Comparison of ENCODE assay signal across 17 cellular contexts in the genomic region with DNA sequence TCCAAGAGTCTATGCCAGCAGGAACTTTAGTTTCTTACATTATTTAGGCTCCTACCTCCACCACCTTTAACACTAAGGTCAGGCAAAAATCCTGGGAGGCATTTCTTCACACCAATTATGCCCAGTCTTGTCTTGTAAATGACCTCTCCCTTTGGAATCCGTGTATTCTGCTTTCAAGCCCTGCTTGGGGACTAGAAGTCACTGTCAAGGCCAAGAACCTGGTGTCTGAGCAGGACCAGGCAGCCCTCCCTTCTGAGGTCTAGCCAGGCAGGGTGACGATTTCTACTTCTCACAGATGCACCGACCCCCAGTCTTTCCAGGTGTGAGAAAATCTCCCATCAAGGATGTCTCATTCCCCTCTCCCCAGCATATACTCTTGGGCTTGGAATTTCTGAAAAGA.
"Had no signal": no experiment of that assay in that cellular context is flagged by ENCODE, and none has a peak within 500 bp of the region (broad histone marks: within the 10 kb centered on the region; RNA-seq: fewer than 3 reads in every experiment).

No MANE protein-coding gene starts in this region.

- ATAC-seq: esophagus mucosa; heart left ventricle; naive thymus-derived CD4-positive, alpha-beta T cell had no signal

- DNase-seq: cortex of kidney; dorsolateral prefrontal cortex; effector CD8-positive, alpha-beta T cell; heart left ventricle; hippocampal formation; kidney glomerular epithelial cell; naive thymus-derived CD4-positive, alpha-beta T cell; posterior cingulate gyrus; sigmoid colon; stimulated activated CD4-positive, alpha-beta T cell treated with anti-CD3 and anti-CD28 coated beads, Interleukin-2, amount 100 ng/mL, for 24 hours; stimulated activated CD4-positive, alpha-beta T cell treated with anti-CD3 and anti-CD28 coated beads, Interleukin-4, amount 100 ng/mL, for 4 hours; stimulated activated naive CD4-positive, alpha-beta T cell treated with Interleukin-2 at 50 U/mL for 16 hours; trophoblast cell had no signal

- H3K4me3 Mint-ChIP-seq: naive thymus-derived CD4-positive, alpha-beta T cell had no signal

- H3K27ac ChIP-seq: dorsolateral prefrontal cortex, heart left ventricle, neutrophil, right atrium auricular region, skin epidermis had no signal

- H3K27me3 Mint-ChIP-seq: naive thymus-derived CD4-positive, alpha-beta T cell had no signal

- H3K4me3 ChIP-seq: dorsolateral prefrontal cortex, heart left ventricle, right atrium auricular region, sigmoid colon, skin epidermis had no signal

- H3K4me1 ChIP-seq: right atrium auricular region had no signal

- H3K36me3 ChIP-seq: heart left ventricle, neutrophil, right atrium auricular region, sigmoid colon had no signal

- H3K27me3 ChIP-seq: heart left ventricle, right atrium auricular region, sigmoid colon had no signal
